19 cellular contexts compared by ENCODE assay signal in the genomic region with DNA sequence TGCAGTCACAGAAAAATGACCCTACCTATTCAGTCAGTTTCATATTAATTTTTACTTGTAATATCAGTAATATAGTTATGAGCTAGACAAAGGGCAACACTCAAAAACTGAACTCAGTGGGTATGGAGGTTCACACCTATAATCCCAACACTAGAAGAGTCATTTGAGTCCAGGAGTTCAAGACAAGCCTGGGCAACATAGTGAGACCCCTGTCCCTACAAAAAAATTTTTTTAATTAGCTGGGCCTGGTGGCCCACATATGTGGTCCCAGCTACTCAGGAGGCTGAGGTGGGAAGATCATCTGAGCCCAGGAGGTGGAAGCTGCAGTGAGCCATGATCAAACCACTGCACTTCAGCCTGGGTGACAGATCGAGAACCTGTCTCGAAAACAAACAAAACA. TPM values are rescaled to one million over a fixed set of nuclear protein-coding genes. Genes with fewer than 3 reads are reported as not detected.
DNase-seq lines count a peak whose midpoint lies in the region; ATAC-seq and TF ChIP-seq lines count a peak whose summit lies in the region.
"Had no signal": no experiment of that assay in that cellular context is flagged by ENCODE, and none has a peak within 500 bp of the region (broad histone marks: within the 10 kb centered on the region; RNA-seq: fewer than 3 reads in every experiment).

No MANE protein-coding gene starts in this region.

- POLR2A ChIA-PET in MCF 10A (lab: Yijun Ruan, JAX) = interaction anchor here (1.1 to 8.0 kb wide), 3 partner anchors 13 to 35 kb away, joined by 3 to 371 read pairs (median 61); a partner anchor contains a TSS

- H3K27ac Mint-ChIP-seq in MCF 10A (ENCODE audit: low read depth, unreplicated experiment) (no peak overlapping the region), chondrocyte (ENCODE audit: unreplicated experiment) (peak overlapping the region; percentile 41)

- peaks cover 10% of the 10 kb centered on the region for H3F3A ChIP-seq in smooth muscle cell (ENCODE audit: low read depth)

- H3K4me1 Mint-ChIP-seq in MCF 10A (ENCODE audit: insufficient read depth, unreplicated experiment) (peaks cover 25% of the 10 kb centered on the region), chondrocyte (ENCODE audit: low read depth) (peaks cover 46% of the 10 kb centered on the region)

- H4K20me1 ChIP-seq in mammary epithelial cell (ENCODE audit: insufficient read depth, low read length) (no peaks in the 10 kb centered on the region), smooth muscle cell (ENCODE audit: low read depth) (peaks cover 74% of the 10 kb centered on the region)

- H2AFZ ChIP-seq in mammary epithelial cell (ENCODE audit: low read depth, low read length) (no peak overlapping the region), smooth muscle cell (ENCODE audit: low read depth) (no peak overlapping the region)
- H2AFZ ChIP-seq: parathyroid adenoma had no signal

- in situ Hi-C loops in mammary epithelial cell (cut with MboI; ENCODE audit: low sequenced_read_pairs in 2 of 2) = no loop called here

- no peak for ATAC-seq in GM19397 (IDR thresholded peaks at IDR 0.05; ENCODE audit: unreplicated experiment)
- ATAC-seq: body of pancreas, Right ventricle myocardium inferior had no signal

- 96% methylated on average over 2 of the region's 2 CpGs for WGBS in mammary epithelial cell (ENCODE audit: low coverage, missing lambda C conversion rate)
- 98% methylated on average over 2 of the region's 2 CpGs for WGBS in smooth muscle cell (ENCODE audit: low lambda C conversion rate)
- 83% methylated on average over 2 of the region's 2 CpGs for WGBS in esophagus muscularis mucosa

- dilution Hi-C loops in mammary epithelial cell (cut with HindIII; ENCODE audit: low sequenced_read_pairs) = no loop called here

- no peaks in the 10 kb centered on the region for H3K9me3 Mint-ChIP-seq in MCF 10A (ENCODE audit: unreplicated experiment)
- H3K9me3 Mint-ChIP-seq in chondrocyte (ENCODE audit: low read depth) = no peaks in the 10 kb centered on the region

- no peaks in the 10 kb centered on the region for H3K27me3 Mint-ChIP-seq in MCF 10A (ENCODE audit: insufficient read depth, unreplicated experiment)
- no peaks in the 10 kb centered on the region for H3K27me3 Mint-ChIP-seq in chondrocyte (ENCODE audit: low read depth)

- H3K4me3 ChIP-seq in mammary epithelial cell (replicated peaks in 1 of 3; ENCODE audit: insufficient read depth in 1 of 3, low read depth in 2 of 3, low read length in 3 of 3) (no peak overlapping the region), NB4 (ENCODE audit: low read depth, low read length) (peak overlapping the region; percentile 3), smooth muscle cell (no peak overlapping the region), esophagus muscularis mucosa (no peak overlapping the region)
- H3K4me3 ChIP-seq: body of pancreas, tibial nerve had no signal

- DNase-seq in MCF 10A (ENCODE audit: unreplicated experiment) (no peak), mammary epithelial cell (no peak), NB4 (ENCODE audit: low read depth) (no peak), chondrocyte (ENCODE audit: low spot score) (no peak), smooth muscle cell (lab: John Stamatoyannopoulos, UW; ENCODE audit: unreplicated experiment) (no peak), NCI-H748 (lab: John Stamatoyannopoulos, UW; ENCODE audit: unreplicated experiment) (no peak), esophagus muscularis mucosa (ENCODE audit: extremely low spot score) (no peak)
- DNase-seq: activated CD4-positive, CD25-positive, alpha-beta regulatory T cell; activated CD8-positive, alpha-beta memory T cell treated with anti-CD3 and anti-CD28 coated beads, Interleukin-2, amount 50 U/mL, for 4 hours; activated gamma-delta T cell treated with Interleukin-2 at 50 U/mL for 16 hours; body of pancreas; NCI-H526; stimulated activated naive CD4-positive, alpha-beta T cell treated with Interleukin-2 at 50 U/mL for 16 hours; T-helper 9 cell had no signal

- peaks cover 59% of the 10 kb centered on the region for H3K36me3 Mint-ChIP-seq in MCF 10A (ENCODE audit: insufficient read depth, unreplicated experiment)
- peaks cover 18% of the 10 kb centered on the region for H3K36me3 Mint-ChIP-seq in chondrocyte (ENCODE audit: low read depth)

- H3K27ac ChIP-seq in mammary epithelial cell (ENCODE audit: insufficient read depth, low read depth, low read length) = no peak overlapping the region
- H3K27ac ChIP-seq in smooth muscle cell (ENCODE audit: low read depth) = no peak overlapping the region
- H3K27ac ChIP-seq in esophagus muscularis mucosa (replicated peaks in 1 of 4) = no peak overlapping the region
- H3K27ac ChIP-seq: body of pancreas, coronary artery, parathyroid adenoma, tibial nerve had no signal

- TF ChIP-seq POLR2A in NB4 (IDR thresholded peaks at IDR 0.05; ENCODE audit: extremely low read depth, insufficient read length) (no peak), esophagus muscularis mucosa (IDR thresholded peaks at IDR 0.05; ENCODE audit: low read depth) (no peak)

- BruUV-seq in MCF 10A (replicated peaks; lab: Mats Ljungman, UMichigan) (no TSS peak), mammary epithelial cell (replicated peaks; lab: Mats Ljungman, UMichigan) (no TSS peak)

- H3K36me3 ChIP-seq in mammary epithelial cell (ENCODE audit: insufficient read depth, low read length) = peaks cover 18% of the 10 kb centered on the region
- peaks cover 24% of the 10 kb centered on the region for H3K36me3 ChIP-seq in smooth muscle cell (ENCODE audit: low read depth)
- H3K36me3 ChIP-seq in esophagus muscularis mucosa = peaks cover 14 to 50% (median 40%) of the 10 kb centered on the region in 4 donors

- H3K79me2 ChIP-seq in mammary epithelial cell (ENCODE audit: insufficient read depth, low read length) (peaks cover 57% of the 10 kb centered on the region), smooth muscle cell (ENCODE audit: low read depth) (peaks cover 71% of the 10 kb centered on the region)

- H3K4me2 ChIP-seq in mammary epithelial cell (ENCODE audit: insufficient read depth, low read depth, low read length) (no peak overlapping the region), smooth muscle cell (peak overlapping the region; percentile 95)

- no peak for TF ChIP-seq CTCF in MCF 10A (IDR thresholded peaks at IDR 0.05; ENCODE audit: unreplicated experiment)
- no peak for TF ChIP-seq CTCF in mammary epithelial cell (conservative IDR thresholded peaks at IDR 0.05 in 1 of 2, IDR thresholded peaks at IDR 0.05 in 1 of 2; ENCODE audit: extremely low read depth in 1 of 2, insufficient read depth in 1 of 2, low read depth in 1 of 2, low read length in 2 of 2)
- no peak for TF ChIP-seq CTCF in NB4 (IDR thresholded peaks at IDR 0.05; ENCODE audit: low read depth, low read length)
- no peak for TF ChIP-seq CTCF in chondrocyte (IDR thresholded peaks at IDR 0.05)
- no peak for TF ChIP-seq CTCF in smooth muscle cell (IDR thresholded peaks at IDR 0.05; ENCODE audit: borderline replicate concordance, insufficient read depth, poor library complexity, severe bottlenecking)
- no peak for TF ChIP-seq CTCF in esophagus muscularis mucosa (IDR thresholded peaks at IDR 0.05)

- H3K9me3 ChIP-seq in mammary epithelial cell (replicated peaks; ENCODE audit: insufficient read depth, low read length) = no peaks in the 10 kb centered on the region
- H3K9me3 ChIP-seq in smooth muscle cell (replicated peaks; ENCODE audit: low read depth) = no peaks in the 10 kb centered on the region
- H3K9me3 ChIP-seq in esophagus muscularis mucosa = no peaks in the 10 kb centered on the region
- H3K9me3 ChIP-seq: body of pancreas, tibial nerve had no signal

- no peak overlapping the region for H3K9ac ChIP-seq in mammary epithelial cell (ENCODE audit: insufficient read depth, low read length)
- H3K9ac ChIP-seq in smooth muscle cell (ENCODE audit: low read depth) = no peak overlapping the region
- H3K9ac ChIP-seq: parathyroid adenoma had no signal

- peak overlapping the region; percentile 86 for H3K4me3 Mint-ChIP-seq in MCF 10A (ENCODE audit: unreplicated experiment)
- H3K4me3 Mint-ChIP-seq in chondrocyte (ENCODE audit: unreplicated experiment) = peak overlapping the region; percentile 98

- intact Hi-C loops in MCF 10A (cut with micrococcal nuclease) (no loop called here), mammary epithelial cell (cut with micrococcal nuclease) (no loop called here), esophagus muscularis mucosa (cut with DNase I) (no loop called here)

- H3K4me1 ChIP-seq in mammary epithelial cell (ENCODE audit: insufficient read depth, low read length) = peaks cover 10% of the 10 kb centered on the region
- H3K4me1 ChIP-seq in smooth muscle cell (ENCODE audit: low read depth) = peaks cover 13% of the 10 kb centered on the region
- H3K4me1 ChIP-seq in esophagus muscularis mucosa = peaks cover 10 to 63% (median 47%) of the 10 kb centered on the region in 4 donors
- H3K4me1 ChIP-seq: parathyroid adenoma had no signal

- CTCF ChIA-PET in MCF 10A (lab: Yijun Ruan, JAX) (interaction anchor here (0.6 kb wide), 1 partner anchor 62 kb away, joined by 3 read pairs; no protein-coding TSS in a partner anchor), mammary epithelial cell (lab: Charles Lee; ENCODE audit: low non-redundant PET) (no interaction called here)

- TF ChIP-seq EP300 in esophagus muscularis mucosa (IDR thresholded peaks at IDR 0.05) = no peak

- H3K27me3 ChIP-seq in mammary epithelial cell (ENCODE audit: insufficient read depth, low read length) (no peaks in the 10 kb centered on the region), smooth muscle cell (ENCODE audit: low read depth) (no peaks in the 10 kb centered on the region), esophagus muscularis mucosa (no peaks in the 10 kb centered on the region)
- H3K27me3 ChIP-seq: body of pancreas, tibial nerve had no signal

RNA-seq across cellular contexts. Expression of a gene that starts 3.1 kb away (rescaled TPM):
- 50.2 and 52.4 TPM in 2 replicates for total RNA-seq in MCF 10A (2022)
- 10 to 100 TPM; 35.4 to 46.3 TPM for total RNA-seq in mammary epithelial cell
- 11.9 TPM for polyA plus RNA-seq in mammary epithelial cell
- 12.4 TPM for polyA minus RNA-seq in mammary epithelial cell
- 37.7 to 53.3 TPM (median 40.4 TPM) in 3 replicates for total RNA-seq in chondrocyte
- total RNA-seq in smooth muscle cell = 61.8 and 63.0 TPM in 2 replicates
- polyA plus RNA-seq in smooth muscle cell = 28.9 and 33.4 TPM in 2 replicates
- 10 to 100 TPM; 23.0 to 35.8 (median 33.9) TPM for total RNA-seq in esophagus muscularis mucosa

RNA-seq across cellular contexts. Expression of a gene that starts 31.2 kb away (rescaled TPM):
- total RNA-seq in MCF 10A (2022) (41.1 and 57.8 TPM in 2 replicates), mammary epithelial cell (10 to 100 TPM; 70.0 to 76.1 TPM), chondrocyte (58.3 to 70.7 TPM (median 63.1 TPM) in 3 replicates), smooth muscle cell (71.2 and 102 TPM in 2 replicates), esophagus muscularis mucosa (10 to 100 TPM; 39.5 to 72.3 (median 46.1) TPM)
- polyA plus RNA-seq in mammary epithelial cell (47.7 TPM), smooth muscle cell (47.5 and 52.4 TPM in 2 replicates)
- 44.1 TPM for polyA minus RNA-seq in mammary epithelial cell

RNA-seq across cellular contexts. Expression of a gene that starts 35.5 kb away (rescaled TPM):
- total RNA-seq in MCF 10A (2022) = 40.9 and 41.7 TPM in 2 replicates
- 100 to 1,000 TPM in 1 of 2 donors, 10 to 100 TPM in 1; 52.4 to 194 TPM for total RNA-seq in mammary epithelial cell
- 28.8 TPM for polyA plus RNA-seq in mammary epithelial cell
- 38.8 TPM for polyA minus RNA-seq in mammary epithelial cell
- 28.9 to 35.5 TPM (median 34.4 TPM) in 3 replicates for total RNA-seq in chondrocyte
- total RNA-seq in smooth muscle cell = 30.5 and 30.6 TPM in 2 replicates
- 21.2 and 22.7 TPM in 2 replicates for polyA plus RNA-seq in smooth muscle cell
- total RNA-seq in esophagus muscularis mucosa = 100 to 1,000 TPM in 3 of 4 donors, 10 to 100 TPM in 1; 96.5 to 129 (median 111) TPM

RNA-seq across cellular contexts. Expression of a gene that starts 35.7 kb away (rescaled TPM):
- 50.0 and 81.6 TPM in 2 replicates for total RNA-seq in MCF 10A (2022)
- 100 to 1,000 TPM in 1 of 2 donors, 10 to 100 TPM in 1; 74.7 to 116 TPM for total RNA-seq in mammary epithelial cell
- polyA plus RNA-seq in mammary epithelial cell = 77.6 TPM
- polyA minus RNA-seq in mammary epithelial cell = 96.9 TPM
- 118 to 121 TPM (median 120 TPM) in 3 replicates for total RNA-seq in chondrocyte
- 80.9 and 83.9 TPM in 2 replicates for total RNA-seq in smooth muscle cell
- 73.9 and 97.4 TPM in 2 replicates for polyA plus RNA-seq in smooth muscle cell
- 100 to 1,000 TPM; 100 to 142 (median 110) TPM for total RNA-seq in esophagus muscularis mucosa
